8 cellular contexts compared by ENCODE assay signal in the genomic region with DNA sequence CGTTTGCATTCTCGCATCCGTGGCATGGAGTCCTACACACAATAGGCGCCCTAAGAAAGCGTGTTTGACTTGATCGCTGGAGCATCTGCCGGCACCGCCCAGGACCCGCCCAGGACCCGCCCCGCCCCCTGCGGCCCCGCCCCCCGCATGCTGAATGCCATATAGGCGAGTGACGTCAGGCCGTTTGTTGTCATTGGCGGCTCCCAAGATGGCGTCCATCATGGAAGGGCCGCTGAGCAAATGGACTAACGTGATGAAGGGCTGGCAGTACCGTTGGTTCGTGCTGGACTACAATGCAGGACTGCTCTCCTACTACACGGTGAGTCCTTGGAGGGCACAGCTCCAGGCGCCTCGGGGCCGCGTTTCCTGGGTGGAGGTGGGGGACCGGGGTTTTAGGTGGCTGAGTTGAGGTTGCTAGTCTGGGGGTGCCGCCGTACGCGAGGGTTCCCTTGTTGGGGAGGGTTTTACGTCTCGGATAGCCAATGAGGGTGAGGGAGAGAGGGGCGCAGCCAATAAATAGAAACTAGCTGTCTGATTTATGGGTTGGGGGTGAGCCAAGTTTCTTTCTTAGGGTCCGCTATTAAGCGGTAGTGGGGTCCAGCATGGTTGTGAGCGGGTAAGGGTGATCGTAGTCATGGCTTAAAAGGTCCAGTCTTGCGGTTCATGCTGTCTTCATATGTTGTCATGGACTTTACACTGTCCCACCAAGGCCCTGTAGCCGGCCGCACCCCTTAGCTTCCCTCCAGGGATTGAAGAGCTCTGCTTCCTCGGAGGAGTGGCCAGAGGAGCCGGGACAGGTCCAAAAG. TPM values are rescaled to one million over a fixed set of nuclear protein-coding genes. Genes with fewer than 3 reads are reported as not detected.
DNase-seq lines count a peak whose midpoint lies in the region; ATAC-seq, FAIRE-seq and TF ChIP-seq lines count a peak whose summit lies in the region.

OSBPL9 (plus strand) TSS at position 190 of the 806 bp plus-strand sequence; CDS start at position 209, 19 bp downstream.

- peak within 1 kb of the TSS; percentile 94 for H3K4me3 ChIP-seq in BLaER1
- peak within 1 kb of the TSS; percentile 99 to 100 (median 99) for H3K4me3 ChIP-seq in HepG2 (replicated peaks in 1 of 3; ENCODE audit: insufficient read depth in 1 of 3, low read depth in 2 of 3, low read length in 3 of 3)

- peaks cover 32% of the 10 kb centered on the region for H3K4me1 ChIP-seq in BLaER1
- H3K4me1 ChIP-seq in HepG2 (ENCODE audit: insufficient read depth, low read length) = peaks cover 63% of the 10 kb centered on the region

- peaks cover 40% of the 10 kb centered on the region for H3K79me2 ChIP-seq in HepG2 (ENCODE audit: insufficient read depth, low read length)

- intact Hi-C loops in HepG2 (cut with micrococcal nuclease; ENCODE audit: unreplicated experiment) = no loop called here

- no peak for TF ChIP-seq RAD21 in HepG2 (CRISPR knock-in tag; IDR thresholded peaks at IDR 0.05)

- CTCF ChIA-PET in HepG2 (lab: Yijun Ruan, JAX; ENCODE audit: low intra/inter-chr PET ratio, low total read pairs) = no interaction called here

- no peak for FAIRE-seq in HepG2 (lab: Jason Lieb, UNC)

- H3K9ac ChIP-seq in BLaER1 = peak within 1 kb of the TSS; percentile 88
- H3K9ac ChIP-seq in HepG2 (ENCODE audit: insufficient read depth, low read depth, low read length) = peak within 1 kb of the TSS; percentile 88

- no peaks in the 10 kb centered on the region for H3K36me3 ChIP-seq in BLaER1
- H3K36me3 ChIP-seq in HepG2 (replicated peaks in 1 of 2; ENCODE audit: control insufficient read depth in 1 of 2, insufficient read depth in 2 of 2, low read length in 2 of 2) = no peaks in the 10 kb centered on the region

- H3K9me3 ChIP-seq in BLaER1 (no peaks in the 10 kb centered on the region), HepG2 (ENCODE audit: low read length) (no peaks in the 10 kb centered on the region)

- WGBS in HepG2 (ENCODE audit: low lambda C conversion rate) = under 1% methylated on average over 29 of the region's 45 CpGs

- in situ Hi-C loops in HepG2 (cut with HindIII; ENCODE audit: extremely low pct_ligation_motif_present, low pct_unique_long_range_greater_than_20kb) = no loop called here

- peak within 1 kb of the TSS; percentile 72 for H2AFZ ChIP-seq in HepG2 (ENCODE audit: low read length)

- no peaks in the 10 kb centered on the region for H3K27me3 ChIP-seq in BLaER1
- no peaks in the 10 kb centered on the region; a peak in 1 of 5 replicates for H3K27me3 ChIP-seq in HepG2 (ENCODE audit: control insufficient read depth in 1 of 2, insufficient read depth in 2 of 2, low read length in 2 of 2)

- H3K4me2 ChIP-seq in BLaER1 = peak within 1 kb of the TSS; percentile 99
- H3K4me2 ChIP-seq in HepG2 (ENCODE audit: low read depth, low read length) = peak within 1 kb of the TSS; percentile 84

- TF ChIP-seq POLR2A in HepG2 (IDR thresholded peaks at IDR 0.05; ENCODE audit: insufficient read depth in 1 of 2, low read depth in 2 of 2, low read length in 2 of 2) = peak; percentile 79 to 82

- H4K20me1 ChIP-seq in BLaER1 = peaks cover 20% of the 10 kb centered on the region; the same call in 1 of the 2 replicates
- no peaks in the 10 kb centered on the region for H4K20me1 ChIP-seq in HepG2 (ENCODE audit: insufficient read depth, low read length)

- POLR2A ChIA-PET in HepG2 (lab: Yijun Ruan, JAX) = interaction anchor here (0.5 to 1.6 kb wide), 8 partner anchors 10 to 367 kb away, joined by 3 to 8 read pairs (median 4); partner anchors contain the start of gene EPS15

- DNase-seq in NCI-H748 (lab: John Stamatoyannopoulos, UW; ENCODE audit: unreplicated experiment) = peak; percentile 93
- peak; percentile 88 for DNase-seq in activated CD4-positive, alpha-beta T cell treated with anti-CD3 and anti-CD28 coated beads, Interleukin-2, amount 50 U/mL, for 1 hour
- peak; percentile 88 for DNase-seq in dedifferentiated amniotic fluid mesenchymal stem cell (ENCODE audit: extremely low spot score)
- peak; percentile 83 for DNase-seq in HepG2 (ENCODE audit: low spot score)
- DNase-seq in stimulated activated CD4-positive, alpha-beta T cell treated with anti-CD3 and anti-CD28 coated beads, Interleukin-2, amount 100 ng/mL, for 48 hours = peak; percentile 83 to 84

- H3K27ac ChIP-seq in BLaER1 = peak within 1 kb of the TSS; percentile 83
- H3K27ac ChIP-seq in HepG2 (ENCODE audit: extremely low read length, insufficient read depth, low read length) = peak within 1 kb of the TSS; percentile 87

- BruUV-seq in HepG2 (replicated peaks; lab: Mats Ljungman, UMichigan) = TSS peak; percentile 66

- TF ChIP-seq EP300 in HepG2 (IDR thresholded peaks at IDR 0.05; ENCODE audit: low read depth in 2 of 2, low read length in 2 of 2) (no peak), HepG2 (CRISPR knock-in tag; IDR thresholded peaks at IDR 0.05; ENCODE audit: borderline replicate concordance) (no peak)

- peak; percentile 97 for ATAC-seq in GM19351 (IDR thresholded peaks at IDR 0.05; ENCODE audit: unreplicated experiment)
- ATAC-seq in HG03521 (IDR thresholded peaks at IDR 0.05; ENCODE audit: unreplicated experiment) = peak; percentile 85
- ATAC-seq in HepG2 = peak; percentile 89

- TF ChIP-seq CTCF in HepG2 (CRISPR knock-in tag; IDR thresholded peaks at IDR 0.05) = no peak

TF ChIP-seq in HepG2, 621 proteins besides CTCF, POLR2A, EP300 and RAD21 (continues in another document):
- peak; percentile 74 for TF ChIP-seq NFYC (CRISPR knock-in tag; IDR thresholded peaks at IDR 0.05)
- TF ChIP-seq YEATS4 (CRISPR knock-in tag; IDR thresholded peaks at IDR 0.05; ENCODE audit: borderline replicate concordance) = 0 out of 2 replicates have a peak, but pooled peaks have one; percentile 35
- TF ChIP-seq MYC (CRISPR knock-in tag; IDR thresholded peaks at IDR 0.05; ENCODE audit: borderline replicate concordance) = peak; percentile 38; the same call in 1 of the 2 replicates
- TF ChIP-seq SP1 (IDR thresholded peaks at IDR 0.05) = no peak
- TF ChIP-seq SP1 (CRISPR knock-in tag; IDR thresholded peaks at IDR 0.05) = peak; percentile 61
- 0 out of 2 replicates have a peak, but pooled peaks have one; percentile 39 for TF ChIP-seq MTERF4 (CRISPR knock-in tag; IDR thresholded peaks at IDR 0.05)
- TF ChIP-seq KLF12 (CRISPR knock-in tag; IDR thresholded peaks at IDR 0.05; ENCODE audit: borderline replicate concordance) = 0 out of 2 replicates have a peak, but pooled peaks have one; percentile 36
- TF ChIP-seq KDM2A (CRISPR knock-in tag; IDR thresholded peaks at IDR 0.05; ENCODE audit: borderline replicate concordance, low read depth) = 0 out of 2 replicates have a peak, but pooled peaks have one; percentile 65
- TF ChIP-seq PHF20 (CRISPR knock-in tag; IDR thresholded peaks at IDR 0.05) = 0 out of 2 replicates have a peak, but pooled peaks have one; percentile 32
- TF ChIP-seq, protein P1, sequence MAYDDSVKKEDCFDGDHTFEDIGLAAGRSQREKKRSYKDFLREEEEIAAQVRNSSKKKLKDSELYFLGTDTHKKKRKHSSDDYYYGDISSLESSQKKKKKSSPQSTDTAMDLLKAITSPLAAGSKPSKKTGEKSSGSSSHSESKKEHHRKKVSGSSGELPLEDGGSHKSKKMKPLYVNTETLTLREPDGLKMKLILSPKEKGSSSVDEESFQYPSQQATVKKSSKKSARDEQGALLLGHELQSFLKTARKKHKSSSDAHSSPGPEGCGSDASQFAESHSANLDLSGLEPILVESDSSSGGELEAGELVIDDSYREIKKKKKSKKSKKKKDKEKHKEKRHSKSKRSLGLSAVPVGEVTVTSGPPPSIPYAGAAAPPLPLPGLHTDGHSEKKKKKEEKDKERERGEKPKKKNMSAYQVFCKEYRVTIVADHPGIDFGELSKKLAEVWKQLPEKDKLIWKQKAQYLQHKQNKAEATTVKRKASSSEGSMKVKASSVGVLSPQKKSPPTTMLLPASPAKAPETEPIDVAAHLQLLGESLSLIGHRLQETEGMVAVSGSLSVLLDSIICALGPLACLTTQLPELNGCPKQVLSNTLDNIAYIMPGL (CRISPR knock-in tag; IDR thresholded peaks at IDR 0.05; ENCODE audit: borderline replicate concordance in 1 of 2, low read depth in 1 of 2) = peak in 1 of 2 experiments; percentile 43; a peak in 1 of 4 replicates
- TF ChIP-seq RELA (CRISPR knock-in tag; IDR thresholded peaks at IDR 0.05) = no peak
- no peak for TF ChIP-seq ATM (IDR thresholded peaks at IDR 0.05; ENCODE audit: borderline replicate concordance)
- peak; percentile 41 for TF ChIP-seq RBM39 (IDR thresholded peaks at IDR 0.05; ENCODE audit: low read depth, low read length, poor library complexity, severe bottlenecking)

RNA-seq across cellular contexts. Expression of gene OSBPL9, which starts in this region (rescaled TPM):
- total RNA-seq in HepG2 (2016; rRNA removed; fragmentation: Illumina TruSeq; extraction: Trizol) = 142 and 198 TPM in 2 replicates
- total RNA-seq in HepG2 (2016; cell fraction: cytosol; rRNA removed; fragmentation: Illumina TruSeq; extraction: Trizol; ENCODE audit: low read depth) = 83.0 and 90.3 TPM in 2 replicates
- 140 and 189 TPM in 2 replicates for total RNA-seq in HepG2 (2016; cell fraction: insoluble cytoplasmic fraction; rRNA removed; fragmentation: Illumina TruSeq; extraction: Trizol)
- total RNA-seq in HepG2 (2016; cell fraction: membrane; rRNA removed; fragmentation: Illumina TruSeq; extraction: Trizol) = 195 and 199 TPM in 2 replicates
- total RNA-seq in HepG2 (2016; cell fraction: nucleus; rRNA removed; fragmentation: Illumina TruSeq; extraction: Trizol) = 96.3 and 107 TPM in 2 replicates
- polyA plus RNA-seq in HepG2 (2011; rRNA removed) = 83.6 and 90.3 TPM in 2 replicates
- 52.4 and 69.4 TPM in 2 replicates for polyA plus RNA-seq in HepG2 (2011; cell fraction: cytosol; rRNA removed)
- polyA plus RNA-seq in HepG2 (2011; cell fraction: nucleus; rRNA removed) = 49.8 and 58.7 TPM in 2 replicates
- 57.7 and 63.5 TPM in 2 replicates for polyA plus RNA-seq in HepG2 (2012)
- 46.8 and 71.1 TPM in 2 replicates for polyA plus RNA-seq in HepG2 (2016; cell fraction: cytosol; fragmentation: Illumina TruSeq; extraction: Trizol; ENCODE audit: low read depth)
- polyA plus RNA-seq in HepG2 (2016; cell fraction: insoluble cytoplasmic fraction; fragmentation: Illumina TruSeq; extraction: Trizol; ENCODE audit: low read depth) = 168 and 174 TPM in 2 replicates
- 130 and 144 TPM in 2 replicates for polyA plus RNA-seq in HepG2 (2016; cell fraction: membrane; fragmentation: Illumina TruSeq; extraction: Trizol; ENCODE audit: low read depth)
- 90.8 and 95.0 TPM in 2 replicates for polyA plus RNA-seq in HepG2 (2016; cell fraction: nucleus; fragmentation: Illumina TruSeq; extraction: Trizol; ENCODE audit: insufficient read depth, low read depth)
- polyA minus RNA-seq in HepG2 (2011; rRNA and poly(A)+ RNA removed; ENCODE audit: low replicate concordance) = 188 and 207 TPM in 2 replicates
- 68.2 and 76.9 TPM in 2 replicates for polyA minus RNA-seq in HepG2 (2011; cell fraction: cytosol; rRNA and poly(A)+ RNA removed)
- polyA minus RNA-seq in HepG2 (2011; cell fraction: nucleus; rRNA and poly(A)+ RNA removed) = 202 and 205 TPM in 2 replicates

Comparison
In these comparisons a context has a peak if more than half of its experiments do, and no peak if none do; other contexts are left out.
1. Peak in every context shown above with its lines: DNase-seq, ATAC-seq, H3K4me3 ChIP-seq and H3K27ac ChIP-seq.